In the genomic region with DNA sequence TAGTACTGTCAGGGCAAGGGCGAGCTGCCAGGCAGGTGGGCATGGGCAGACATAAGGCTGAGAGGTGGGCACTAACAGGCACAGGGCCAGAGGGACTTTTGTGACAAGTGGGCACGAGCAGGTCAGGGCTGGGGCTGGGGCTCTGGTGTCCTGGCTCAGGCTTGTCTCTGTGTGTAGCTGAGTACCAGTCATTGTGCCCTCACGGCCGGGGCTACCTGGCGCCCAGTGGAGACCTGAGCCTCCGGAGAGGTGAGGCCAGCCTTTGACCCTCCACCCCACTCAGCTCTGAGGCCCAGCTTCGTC, we compare ENCODE assay signal across 12 cellular contexts.
"Had no signal": no experiment of that assay in that cellular context is flagged by ENCODE, and none has a peak within 500 bp of the region (broad histone marks: within the 10 kb centered on the region; RNA-seq: fewer than 3 reads in every experiment).

No MANE protein-coding gene starts in this region.

- DNase-seq: activated B cell treated with CpG ODN at 0.5 μM for 24 hours; activated CD4-positive, alpha-beta T cell treated with anti-CD3 and anti-CD28 coated beads, Interleukin-2, amount 50 U/mL, for 4 hours; activated effector memory CD4-positive, alpha-beta T cell treated with anti-CD3 and anti-CD28 coated beads, Interleukin-2, amount 50 U/mL, for 16 hours; activated T-cell treated with anti-CD3 and anti-CD28 coated beads, Interleukin-2, amount 50 U/mL, for 1 hour; effector CD8-positive, alpha-beta T cell; hippocampal formation; kidney glomerular epithelial cell; thyroid gland had no signal

- H3K4me3 ChIP-seq: coronary artery, smooth muscle cell, thyroid gland, uterus had no signal

- H3K27ac ChIP-seq: epithelial cell of prostate, thyroid gland, uterus had no signal

- H3K4me2 ChIP-seq: smooth muscle cell had no signal

- H3K9me3 ChIP-seq: thyroid gland, uterus had no signal

- H3K27me3 ChIP-seq: thyroid gland, uterus had no signal

- H3K4me1 ChIP-seq: thyroid gland, uterus had no signal

- H3K36me3 ChIP-seq: uterus had no signal
